ENCODE assay signal across 23 cellular contexts in the genomic region with DNA sequence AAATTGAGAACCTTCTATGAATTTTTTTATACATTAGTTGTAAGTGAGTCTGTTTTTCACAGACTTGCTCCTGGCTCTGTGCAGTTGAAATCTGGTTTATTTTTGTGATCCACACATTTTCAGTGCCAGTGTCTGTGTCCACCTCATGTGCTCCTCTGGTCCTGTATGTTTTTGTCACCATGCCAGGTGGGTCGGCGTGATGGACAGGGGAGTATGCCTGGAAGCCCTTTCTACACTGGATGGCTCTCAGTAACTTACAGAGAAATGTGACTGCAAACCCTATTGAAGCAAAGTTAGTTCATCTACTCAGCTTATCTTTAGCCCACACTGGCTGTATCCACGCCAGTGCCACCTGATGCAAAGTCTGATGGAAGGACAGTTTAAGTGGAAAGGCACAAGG. TPM values are rescaled to one million over a fixed set of nuclear protein-coding genes. Genes with fewer than 3 reads are reported as not detected.
DNase-seq lines count a peak whose midpoint lies in the region; ATAC-seq, FAIRE-seq and TF ChIP-seq lines count a peak whose summit lies in the region.
"Had no signal": no experiment of that assay in that cellular context is flagged by ENCODE, and none has a peak within 500 bp of the region (broad histone marks: within the 10 kb centered on the region; RNA-seq: fewer than 3 reads in every experiment).

No MANE protein-coding gene starts in this region.

- H2AK5ac ChIP-seq in H1 (ENCODE audit: low read depth, low read length), result no peak overlapping the region

- H3K23ac ChIP-seq in H1 (ENCODE audit: insufficient read length), result no peak overlapping the region

- no peak overlapping the region for H2BK120ac ChIP-seq in H1 (replicated peaks; ENCODE audit: low read depth, low read length)

- no peak overlapping the region for H4K5ac ChIP-seq in H1 (ENCODE audit: insufficient read length, low read depth, low read length)

- POLR2A ChIA-PET in OCI-LY7 (lab: Charles Lee) (interaction anchor here (0.7 kb wide), 1 partner anchor 10 kb away, joined by 3 read pairs; no protein-coding TSS in a partner anchor), H1 (lab: Charles Lee; ENCODE audit: partially characterized antibody) (interaction anchor here (1.0 kb wide), 2 partner anchors 9 to 49 kb away, joined by 3 to 4 read pairs; no protein-coding TSS in a partner anchor)

- no peak overlapping the region for H3K27ac Mint-ChIP-seq in neural crest cell (ENCODE audit: unreplicated experiment)
- H3K27ac Mint-ChIP-seq: CD8-positive, alpha-beta T cell had no signal

- H3K4me1 ChIP-seq in OCI-LY7 (ENCODE audit: insufficient read depth, low read length, poor library complexity, severe bottlenecking) (peaks cover 6% of the 10 kb centered on the region), H1 (replicated peaks in 1 of 4; ENCODE audit: control insufficient read depth in 3 of 4, insufficient read depth in 4 of 4, low read length in 3 of 4) (peaks cover 12 to 36% (median 20%) of the 10 kb centered on the region in 4 experiments), gastrocnemius medialis (peaks cover 57 to 79% of the 10 kb centered on the region in 2 donors)

- H2BK12ac ChIP-seq in H1 (ENCODE audit: low read depth, low read length), result no peak overlapping the region; the same call in 1 of the 2 replicates

- H3K36me3 ChIP-seq in OCI-LY7 (ENCODE audit: insufficient read depth, low read length) (no peaks in the 10 kb centered on the region), H1 (ENCODE audit: control insufficient read depth in 2 of 4, insufficient read depth in 4 of 4, low read length in 3 of 4) (no peaks in the 10 kb centered on the region), gastrocnemius medialis (no peaks in the 10 kb centered on the region)

- H3K4me3 ChIP-seq in OCI-LY7 (ENCODE audit: low read depth, low read length, poor library complexity, severe bottlenecking) (no peak overlapping the region), H1 (ENCODE audit: extremely low read depth in 1 of 4, insufficient read depth in 2 of 4, low read depth in 3 of 4, low read length in 4 of 4) (no peak overlapping the region), gastrocnemius medialis (peak overlapping the region in 1 of 4 donors; percentile 1)
- H3K4me3 ChIP-seq: BLaER1 treated with 17β-estradiol and CSF1 and Interleukin-3, amounts not matched to agents 10 nM and 100 nM; MG63 had no signal

- CTCF ChIA-PET in OCI-LY7 (lab: Charles Lee; ENCODE audit: unreplicated experiment), result no interaction called here
- CTCF ChIA-PET in H1 (lab: Charles Lee; ENCODE audit: partially characterized antibody), result interaction anchor here (1.1 to 1.4 kb wide), 2 partner anchors 9 to 47 kb away, joined by 6 to 7 read pairs; no protein-coding TSS in a partner anchor

- peak overlapping the region; percentile 43 for H3K4me3 Mint-ChIP-seq in neural crest cell
- H3K4me3 Mint-ChIP-seq: CD8-positive, alpha-beta T cell had no signal

- H2AFZ ChIP-seq in OCI-LY7 (ENCODE audit: low read length) (no peak overlapping the region), H1 (ENCODE audit: low read length) (no peak overlapping the region)

- 0 out of 2 replicates have a peak, but pooled peaks cover 3% of the 10 kb centered on the region for H4K20me1 ChIP-seq in OCI-LY7 (ENCODE audit: insufficient read depth, low read length)
- H4K20me1 ChIP-seq in H1 (replicated peaks in 1 of 2; ENCODE audit: control insufficient read depth in 1 of 2, insufficient read depth in 2 of 2, low read length in 2 of 2), result peaks cover 13 to 35% of the 10 kb centered on the region in 2 experiments

- no peak overlapping the region for H3K18ac ChIP-seq in H1 (ENCODE audit: extremely low read depth, low read length)

- in situ Hi-C loops in gastrocnemius medialis (cut with MboI; ENCODE audit: low sequenced_read_pairs in 4 of 4), result no loop called here

- H3K9me3 ChIP-seq in OCI-LY7 (ENCODE audit: low read length) (no peaks in the 10 kb centered on the region), H1 (ENCODE audit: insufficient read depth in 2 of 2, low read depth in 1 of 2, low read length in 1 of 2) (no peaks in the 10 kb centered on the region), gastrocnemius medialis (no peaks in the 10 kb centered on the region)
- H3K9me3 ChIP-seq: BLaER1 treated with 17β-estradiol and CSF1 and Interleukin-3, amounts not matched to agents 10 nM and 100 nM; MG63; SK-N-SH had no signal

- H3K14ac ChIP-seq in H1 (ENCODE audit: insufficient read length), result no peak overlapping the region

- no peak for TF ChIP-seq RAD21 in H1 (IDR thresholded peaks at IDR 0.05 in 1 of 2, conservative IDR thresholded peaks at IDR 0.05 in 1 of 2; ENCODE audit: low read depth in 2 of 2, low read length in 2 of 2)

- no peaks in the 10 kb centered on the region for H3K9me2 ChIP-seq in OCI-LY7 (ENCODE audit: insufficient read depth, low read length)
- H3K9me2 ChIP-seq: SK-N-SH had no signal

- H2BK5ac ChIP-seq in H1 (ENCODE audit: low read depth, low read length), result 0 out of 2 replicates have a peak overlapping the region, but pooled peaks have one; percentile 28

- TF ChIP-seq POLR2A in H1 (IDR thresholded peaks at IDR 0.05; ENCODE audit: control extremely low read depth in 1 of 2, low read depth in 2 of 2, low read length in 2 of 2) (no peak), gastrocnemius medialis (IDR thresholded peaks at IDR 0.05) (peak; percentile 31 to 39)

- no peak overlapping the region for H3K9ac ChIP-seq in H1 (replicated peaks in 1 of 4; ENCODE audit: extremely low read depth in 1 of 4, low read depth in 3 of 4, low read length in 3 of 4)
- H3K9ac ChIP-seq: SK-N-SH had no signal

- H3K23me2 ChIP-seq in H1 (ENCODE audit: low read depth, low read length), result peaks cover 5% of the 10 kb centered on the region

- no peak overlapping the region for H3K4me2 ChIP-seq in OCI-LY7 (ENCODE audit: low read length)
- H3K4me2 ChIP-seq in H1 (ENCODE audit: insufficient read depth in 1 of 2, low read depth in 2 of 2, low read length in 2 of 2), result no peak overlapping the region
- H3K4me2 ChIP-seq: SK-N-SH had no signal

- H4K91ac ChIP-seq in H1 (replicated peaks; ENCODE audit: insufficient read length, low read length), result no peak overlapping the region

- H3K27me3 ChIP-seq in H1 (replicated peaks in 1 of 4; ENCODE audit: control insufficient read depth in 3 of 4, extremely low read depth in 1 of 4, insufficient read depth in 3 of 4, low read length in 3 of 4), result no peaks in the 10 kb centered on the region
- no peaks in the 10 kb centered on the region for H3K27me3 ChIP-seq in gastrocnemius medialis
- H3K27me3 ChIP-seq: BLaER1 treated with 17β-estradiol and CSF1 and Interleukin-3, amounts not matched to agents 10 nM and 100 nM; MG63 had no signal

- ATAC-seq in gastrocnemius medialis (no peak), HG03457 (IDR thresholded peaks at IDR 0.05; ENCODE audit: unreplicated experiment) (no peak)
- ATAC-seq: CD8-positive, alpha-beta T cell had no signal

- H3K27ac ChIP-seq in OCI-LY7 (ENCODE audit: low read depth, low read length, poor library complexity, severe bottlenecking), result no peak overlapping the region
- no peak overlapping the region for H3K27ac ChIP-seq in H1 (ENCODE audit: low read depth, low read length)
- peak overlapping the region; percentile 97 to 100 (median 99) for H3K27ac ChIP-seq in gastrocnemius medialis

- H3K79me1 ChIP-seq in H1 (ENCODE audit: low read depth, low read length), result peaks cover 14% of the 10 kb centered on the region

- intact Hi-C loops in OCI-LY7 (cut with micrococcal nuclease; ENCODE audit: unreplicated experiment) (no loop called here), gastrocnemius medialis (cut with DNase I; ENCODE audit: low total_unique reads) (loop anchor here (10.0 kb wide), 1 partner anchor 389 kb away; a partner anchor contains a TSS)

- H3K27me3 Mint-ChIP-seq in neural crest cell (ENCODE audit: low read depth), result peaks cover 16% of the 10 kb centered on the region

- TSS peak; percentile 31 for BruUV-seq in OCI-LY7 (replicated peaks; lab: Mats Ljungman, UMichigan)

- FAIRE-seq in H1 (lab: Jason Lieb, UNC), result no peak
- FAIRE-seq: GM12892, GM18507, H54 had no signal

- no peak overlapping the region for H2BK15ac ChIP-seq in H1 (ENCODE audit: low read length)

- TF ChIP-seq EP300 in H1 (IDR thresholded peaks at IDR 0.05; ENCODE audit: borderline replicate concordance in 1 of 2, low read depth in 2 of 2, low read length in 2 of 2), result no peak

- H3K9me3 Mint-ChIP-seq in neural crest cell, result no peaks in the 10 kb centered on the region
- H3K9me3 Mint-ChIP-seq: CD8-positive, alpha-beta T cell had no signal

- no peak overlapping the region for H4K8ac ChIP-seq in H1 (ENCODE audit: extremely low read depth, insufficient read depth, low read length)

- H2BK20ac ChIP-seq in H1 (ENCODE audit: low read length), result no peak overlapping the region

- no peak for TF ChIP-seq CTCF in OCI-LY7 (conservative IDR thresholded peaks at IDR 0.05; ENCODE audit: low read length)
- TF ChIP-seq CTCF in H1 (IDR thresholded peaks at IDR 0.05; ENCODE audit: control extremely low read depth in 1 of 3, insufficient read depth in 1 of 3, low read depth in 1 of 3, low read length in 3 of 3), result no peak
- no peak for TF ChIP-seq CTCF in neural crest cell (conservative IDR thresholded peaks at IDR 0.05)
- no peak for TF ChIP-seq CTCF in gastrocnemius medialis (IDR thresholded peaks at IDR 0.05 in 4 of 5, conservative IDR thresholded peaks at IDR 0.05 in 1 of 5)

- no peak for DNase-seq in OCI-LY7 (ENCODE audit: low spot score)
- no peak for DNase-seq in H1 (ENCODE audit: low read depth in 1 of 2, low spot score in 2 of 2)
- no peak for DNase-seq in neural crest cell (ENCODE audit: low read depth, low spot score)
- no peak for DNase-seq in gastrocnemius medialis
- DNase-seq in NCI-H187 treated with DMSO at 0.1 percent for 48 hours (lab: John Stamatoyannopoulos, UW), result no peak
- DNase-seq in NCI-H2227 (lab: John Stamatoyannopoulos, UW; ENCODE audit: unreplicated experiment), result no peak
- DNase-seq: Calu3; CD8-positive, alpha-beta T cell; IMR-90; Kasumi-1; MG63; NCI-H1048; NCI-H1436; NCI-H2029; NCI-H2171; NCI-H446 treated with DMSO at 0.1 percent for 48 hours; SHP77; SK-N-SH had no signal

- H3K4ac ChIP-seq in H1 (replicated peaks; ENCODE audit: insufficient read length, low read depth, low read length), result no peak overlapping the region

- peaks cover 54% of the 10 kb centered on the region for H3K4me1 Mint-ChIP-seq in neural crest cell

- H3K36me3 Mint-ChIP-seq in neural crest cell (ENCODE audit: low read depth), result no peaks in the 10 kb centered on the region
- H3K36me3 Mint-ChIP-seq: CD8-positive, alpha-beta T cell had no signal

- H3K79me2 ChIP-seq in OCI-LY7 (ENCODE audit: insufficient read depth, low read depth, low read length), result no peaks in the 10 kb centered on the region
- peaks cover 15 to 78% of the 10 kb centered on the region in 2 experiments for H3K79me2 ChIP-seq in H1 (ENCODE audit: control insufficient read depth in 1 of 2, insufficient read depth in 2 of 2, low read length in 2 of 2)

- H3K56ac ChIP-seq in H1 (replicated peaks; ENCODE audit: insufficient read length, low read depth, low read length), result no peak overlapping the region

- WGBS in H1 (ENCODE audit: extremely low coverage in 1 of 2, insufficient coverage in 1 of 2, insufficient read length in 1 of 2, insufficient replicate concordance in 2 of 2, low coverage in 1 of 2, low lambda C conversion rate in 2 of 2, missing lambda C conversion rate in 1 of 2), 2 experiments, result 95% methylated on average over 3 of the region's 3 CpGs; no CpG with 5 or more reads in 1 of the 2 experiments

RNA-seq across cellular contexts. Expression of a gene that starts 4.2 kb away (rescaled TPM):
- total RNA-seq in OCI-LY7 (2014; rRNA removed; shearing (Covaris generic)), result 35.0 and 59.0 TPM in 2 replicates
- total RNA-seq in OCI-LY7 (2022), result 51.9 and 55.8 TPM in 2 replicates
- 135 and 140 TPM in 2 replicates for total RNA-seq in H1 (2021; fragmentation: NEBNext Ultra II Directional; extraction: Animal tissue kit (Norgen Biotek cat#: 25700))
- 102 and 146 TPM in 2 replicates for polyA plus RNA-seq in H1 (2011; rRNA removed)
- 83.6 TPM for polyA plus RNA-seq in H1 (2011; cell fraction: cytosol; rRNA removed)
- polyA plus RNA-seq in H1 (2011; cell fraction: nucleus; rRNA removed), result 162 TPM
- 132 to 157 TPM (median 152 TPM) in 4 replicates for polyA plus RNA-seq in H1 (2012, experiment 1 of 2)
- polyA plus RNA-seq in H1 (2012, experiment 2 of 2), result 207 TPM
- 90.4 TPM for polyA plus RNA-seq in H1 (2013, experiment 1 of 2)
- polyA plus RNA-seq in H1 (2013, experiment 2 of 2), result 90.8 TPM
- 46.3 and 73.7 TPM in 2 replicates for polyA minus RNA-seq in H1 (2011; rRNA and poly(A)+ RNA removed)
- 42.6 TPM for polyA minus RNA-seq in H1 (2011; cell fraction: cytosol; rRNA and poly(A)+ RNA removed)
- 46.7 TPM for polyA minus RNA-seq in H1 (2011; cell fraction: nucleus; rRNA and poly(A)+ RNA removed)
- 48.0 and 51.3 TPM in 2 replicates for total RNA-seq in neural crest cell
- 100 to 1,000 TPM; 245 to 391 (median 274) TPM for total RNA-seq in gastrocnemius medialis

Comparison
In these comparisons a context has a peak if more than half of its experiments do, and no peak if none do; other contexts are left out.
1. H3K27ac ChIP-seq: peak in gastrocnemius medialis (4 of 4); none in OCI-LY7 (single experiment) and H1 (single experiment).
2. POLR2A ChIP-seq: peak in gastrocnemius medialis (2 of 2); none in H1 (0 of 2).